ENCODE assay signal across 27 cellular contexts in genomic region chr9:16720386-16720785, GRCh38.
A peak's percentile ranks its signal among the peaks of the same experiment; 100 is the strongest.
DNase-seq lines count a peak whose midpoint lies in the region; ATAC-seq, FAIRE-seq and TF ChIP-seq lines count a peak whose summit lies in the region.
"Had no signal": no experiment of that assay in that cellular context is flagged by ENCODE, and none has a peak within 500 bp of the region (broad histone marks: within the 10 kb centered on the region; RNA-seq: fewer than 3 reads in every experiment).

No MANE protein-coding gene starts in this region.

- H3K36me3 ChIP-seq in ovary, result no peaks in the 10 kb centered on the region
- H3K36me3 ChIP-seq: left ventricle myocardium inferior, prostate gland, upper lobe of left lung had no signal

- H3K4me3 ChIP-seq in A549 (no peak overlapping the region), fibroblast of mammary gland (ENCODE audit: control insufficient read depth, low read depth, low read length) (no peak overlapping the region), ovary (no peak overlapping the region)
- H3K4me3 ChIP-seq: left ventricle myocardium inferior, prostate gland, upper lobe of left lung had no signal

- DNase-seq in A549 (ENCODE audit: low read depth in 1 of 2, low spot score in 1 of 2) (no peak), WTC11 (ENCODE audit: low spot score) (no peak), fibroblast of mammary gland (ENCODE audit: low read depth) (peak; percentile 87), ovary (no peak), NOMO-1 treated with DMSO at 0.1 percent for 48 hours (lab: John Stamatoyannopoulos, UW; ENCODE audit: unreplicated experiment) (no peak), HCEC 1CT (no peak)
- DNase-seq in stimulated activated CD4-positive, alpha-beta T cell treated with anti-CD3 and anti-CD28 coated beads, Interleukin-15, amount 100 ng/mL, for 24 hours, result no peak
- DNase-seq in activated CD8-positive, alpha-beta memory T cell treated with anti-CD3 and anti-CD28 coated beads, Interleukin-2, amount 50 U/mL, for 48 hours, result no peak
- DNase-seq: activated CD4-positive, CD25-positive, alpha-beta regulatory T cell; activated T-cell treated with anti-CD3 and anti-CD28 coated beads, Interleukin-2, amount 50 U/mL, for 48 hours; Caco-2; DMS53; IMR-90; left ventricle myocardium inferior; NCI-H187; NCI-H2171; NCI-H82; substantia nigra; T-helper 1 cell; upper lobe of left lung had no signal

- H3K4me2 ChIP-seq in A549, result peak overlapping the region; percentile 38

- TF ChIP-seq CTCF in A549 (IDR thresholded peaks at IDR 0.05) (no peak), WTC11 (IDR thresholded peaks at IDR 0.05) (no peak), fibroblast of mammary gland (conservative IDR thresholded peaks at IDR 0.05; ENCODE audit: control insufficient read depth, insufficient read depth, low read depth, low read length) (no peak), ovary (IDR thresholded peaks at IDR 0.05) (no peak)

- peaks cover 77% of the 10 kb centered on the region for H3K4me1 Mint-ChIP-seq in WTC11
- H3K4me1 Mint-ChIP-seq: CD14-positive monocyte; stimulated activated memory B cell treated with anti-CD40 and anti-IgM and Interleukin-4, amounts not matched to agents 10 μg/mL and 1 μg/mL and 100 μg/mL, for 72 hours had no signal

- TF ChIP-seq EP300 in A549 (IDR thresholded peaks at IDR 0.05), result no peak
- TF ChIP-seq EP300 in ovary (IDR thresholded peaks at IDR 0.05), result no peak

- FAIRE-seq in A549 (lab: Jason Lieb, UNC), result no peak
- FAIRE-seq: islet of Langerhans had no signal

- 0 out of 2 replicates have a peak overlapping the region, but pooled peaks have one; percentile 48 for H3K27ac Mint-ChIP-seq in WTC11
- H3K27ac Mint-ChIP-seq: CD14-positive monocyte; dendritic cell treated with granulocyte-macrophage colony-stimulating factor and Interleukin-4, amounts not matched to agents 40 ng/mL and 50 ng/mL, for 4 days; stimulated activated memory B cell treated with anti-CD40 and anti-IgM and Interleukin-4, amounts not matched to agents 10 μg/mL and 1 μg/mL and 100 μg/mL, for 72 hours had no signal

- H3K9me3 Mint-ChIP-seq in WTC11, result no peaks in the 10 kb centered on the region
- H3K9me3 Mint-ChIP-seq: CD14-positive monocyte; dendritic cell treated with granulocyte-macrophage colony-stimulating factor and Interleukin-4, amounts not matched to agents 40 ng/mL and 50 ng/mL, for 4 days; stimulated activated memory B cell treated with anti-CD40 and anti-IgM and Interleukin-4, amounts not matched to agents 10 μg/mL and 1 μg/mL and 100 μg/mL, for 72 hours had no signal

- intact Hi-C loops in ovary (cut with DNase I), result loop anchor here in 2 of 4 donors (10.0 kb wide), 4 partner anchors 306 to 526 kb away; no protein-coding TSS in a partner anchor

- POLR2A ChIA-PET in A549 (lab: Yijun Ruan, JAX), result no interaction called here
- POLR2A ChIA-PET in WTC11 (lab: Charles Lee), result no interaction called here

- TF ChIP-seq POLR2A in A549 (IDR thresholded peaks at IDR 0.05; ENCODE audit: low read length) (no peak), ovary (IDR thresholded peaks at IDR 0.05) (no peak)

- H3K27me3 Mint-ChIP-seq in WTC11 (ENCODE audit: low read depth), result no peaks in the 10 kb centered on the region
- H3K27me3 Mint-ChIP-seq: stimulated activated memory B cell treated with anti-CD40 and anti-IgM and Interleukin-4, amounts not matched to agents 10 μg/mL and 1 μg/mL and 100 μg/mL, for 72 hours had no signal

- no peak for TF ChIP-seq RAD21 in A549 (conservative IDR thresholded peaks at IDR 0.05 in 1 of 2, IDR thresholded peaks at IDR 0.05 in 1 of 2)

- H3K9me3 ChIP-seq in A549, result no peaks in the 10 kb centered on the region
- no peaks in the 10 kb centered on the region for H3K9me3 ChIP-seq in ovary
- H3K9me3 ChIP-seq: Caco-2, left ventricle myocardium inferior, prostate gland, upper lobe of left lung had no signal

- no peak for ATAC-seq in A549
- ATAC-seq in WTC11, result no peak
- ATAC-seq: HCT116; stimulated activated memory B cell treated with anti-CD40 and anti-IgM and Interleukin-4, amounts not matched to agents 10 μg/mL and 1 μg/mL and 100 μg/mL, for 72 hours had no signal

- no peak overlapping the region for H3K4me3 Mint-ChIP-seq in WTC11
- H3K4me3 Mint-ChIP-seq: CD14-positive monocyte; dendritic cell treated with granulocyte-macrophage colony-stimulating factor and Interleukin-4, amounts not matched to agents 40 ng/mL and 50 ng/mL, for 4 days; stimulated activated memory B cell treated with anti-CD40 and anti-IgM and Interleukin-4, amounts not matched to agents 10 μg/mL and 1 μg/mL and 100 μg/mL, for 72 hours had no signal

- CTCF ChIA-PET in A549 (lab: Yijun Ruan, JAX), result interaction anchor here (1.5 kb wide), 1 partner anchor 34 kb away, joined by 3 read pairs; no protein-coding TSS in a partner anchor
- CTCF ChIA-PET in WTC11 (lab: Charles Lee), result interaction anchor here (0.5 to 1.0 kb wide), 3 partner anchors 9 to 33 kb away, joined by 3 read pairs; no protein-coding TSS in a partner anchor

- H3K4me1 ChIP-seq in A549 (peaks cover 62% of the 10 kb centered on the region), ovary (ENCODE audit: insufficient read depth) (peaks cover 10% of the 10 kb centered on the region)
- H3K4me1 ChIP-seq: Caco-2, left ventricle myocardium inferior, prostate gland, upper lobe of left lung had no signal

- 31% methylated on average over 3 of the region's 3 CpGs for WGBS in A549 (ENCODE audit: missing lambda C conversion rate)
- WGBS in ovary, 3 donors, result 34 to 44% (median 35%) methylated on average over 3 of the region's 3 CpGs

- no peaks in the 10 kb centered on the region for H3K36me3 Mint-ChIP-seq in WTC11
- H3K36me3 Mint-ChIP-seq: CD14-positive monocyte; stimulated activated memory B cell treated with anti-CD40 and anti-IgM and Interleukin-4, amounts not matched to agents 10 μg/mL and 1 μg/mL and 100 μg/mL, for 72 hours had no signal

- H3K27ac ChIP-seq in A549, result peak overlapping the region; percentile 0 to 49; a peak in 3 of 6 replicates
- peak overlapping the region; percentile 48 to 94 for H3K27ac ChIP-seq in ovary
- H3K27ac ChIP-seq: 22Rv1, prostate gland, upper lobe of left lung had no signal

- H3K27me3 ChIP-seq in ovary, result no peaks in the 10 kb centered on the region
- H3K27me3 ChIP-seq: upper lobe of left lung had no signal

TF ChIP-seq in A549, 52 proteins besides CTCF, POLR2A, EP300 and RAD21 (continues in another document):
- no peak for TF ChIP-seq JUNB (IDR thresholded peaks at IDR 0.05)
- no peak for TF ChIP-seq HES2 (IDR thresholded peaks at IDR 0.05)
- no peak for TF ChIP-seq E2F6 (IDR thresholded peaks at IDR 0.05; ENCODE audit: borderline replicate concordance, low read depth)
- TF ChIP-seq HOXB5 (CRISPR knock-in tag; IDR thresholded peaks at IDR 0.05), result no peak
- no peak for TF ChIP-seq ATOH8 (CRISPR knock-in tag; IDR thresholded peaks at IDR 0.05; ENCODE audit: low read depth)
- TF ChIP-seq HDAC2 (IDR thresholded peaks at IDR 0.05), result no peak
- no peak for TF ChIP-seq ESRRA (IDR thresholded peaks at IDR 0.05; ENCODE audit: borderline replicate concordance, low read length)
- no peak for TF ChIP-seq FOXS1 (CRISPR knock-in tag; IDR thresholded peaks at IDR 0.05)
- no peak for TF ChIP-seq CHD4 (IDR thresholded peaks at IDR 0.05; ENCODE audit: borderline replicate concordance)
- no peak for TF ChIP-seq RNF2 (IDR thresholded peaks at IDR 0.05; ENCODE audit: borderline replicate concordance, low read depth)

TF ChIP-seq in WTC11, 78 proteins besides CTCF, POLR2A, EP300 and RAD21 (continues in another document):
- no peak for TF ChIP-seq NR2C2 (CRISPR knock-in tag; IDR thresholded peaks at IDR 0.05)
- no peak for TF ChIP-seq PRRX2 (CRISPR knock-in tag; IDR thresholded peaks at IDR 0.05)
- no peak for TF ChIP-seq ATF6 (CRISPR knock-in tag; IDR thresholded peaks at IDR 0.05)
- no peak for TF ChIP-seq STAT6 (CRISPR knock-in tag; conservative IDR thresholded peaks at IDR 0.05; ENCODE audit: low read depth)
- TF ChIP-seq E2F4 (CRISPR knock-in tag; IDR thresholded peaks at IDR 0.05; ENCODE audit: borderline replicate concordance, low read depth), result no peak
